31 cellular contexts compared by ENCODE assay signal in genomic region chr2:222888716-222889115, GRCh38.
"Had no signal": no experiment of that assay in that cellular context is flagged by ENCODE, and none has a peak within 500 bp of the region (broad histone marks: within the 10 kb centered on the region; RNA-seq: fewer than 3 reads in every experiment).

No MANE protein-coding gene starts in this region.

- H3K9ac ChIP-seq: neural progenitor cell, parathyroid adenoma had no signal

- H3K9me3 ChIP-seq: gastroesophageal sphincter, heart left ventricle, right lobe of liver, stomach, testis, tibial artery had no signal

- ATAC-seq: esophagus mucosa; gastroesophageal sphincter; heart left ventricle; left lobe of liver; naive thymus-derived CD4-positive, alpha-beta T cell; right lobe of liver had no signal

- H2AFZ ChIP-seq: hepatocyte, neural progenitor cell, parathyroid adenoma had no signal

- H3K9me3 Mint-ChIP-seq: nephron had no signal

- FAIRE-seq: kidney, small intestine had no signal

- H3K27me3 Mint-ChIP-seq: naive thymus-derived CD4-positive, alpha-beta T cell; progenitor cell of endocrine pancreas; type B pancreatic cell had no signal

- H3K4me2 ChIP-seq: hepatocyte, neural progenitor cell had no signal

- DNase-seq: dermis blood vessel endothelial cell; effector memory CD4-positive, alpha-beta T cell; foreskin fibroblast; heart left ventricle; kidney; mesendoderm; midbrain; naive thymus-derived CD4-positive, alpha-beta T cell; right lobe of liver; small intestine; stimulated activated CD4-positive, alpha-beta T cell treated with anti-CD3 and anti-CD28 coated beads, Interleukin-12 subunit alpha, Interleukin-12 subunit beta, amount 100 ng/mL, for 4 hours; stimulated activated CD4-positive, alpha-beta T cell treated with anti-CD3 and anti-CD28 coated beads, Interleukin-1b, Interleukin-23, amount 100 ng/mL, for 48 hours; stimulated activated CD4-positive, alpha-beta T cell treated with anti-CD3 and anti-CD28 coated beads, Interleukin-4, amount 100 ng/mL, for 1 hour; stimulated activated CD8-positive, alpha-beta memory T cell treated with anti-CD3 and anti-CD28 coated beads, Interleukin-4, amount 100 ng/mL, for 48 hours; stimulated activated naive CD4-positive, alpha-beta T cell; stomach; substantia nigra; testis; tibial artery had no signal

- H3K4me3 ChIP-seq: coronary artery, gastroesophageal sphincter, heart left ventricle, hepatocyte, lung, neural progenitor cell, right lobe of liver, stomach, testis, tibial artery had no signal

- H3K27me3 ChIP-seq: gastroesophageal sphincter, heart left ventricle, hepatocyte, neural progenitor cell, right lobe of liver, stomach, testis, tibial artery had no signal

- H3K27ac ChIP-seq: coronary artery, epithelial cell of prostate, gastroesophageal sphincter, hepatocyte, parathyroid adenoma, right lobe of liver, stomach, testis, tibial artery had no signal

- H3K36me3 ChIP-seq: gastroesophageal sphincter, heart left ventricle, neural progenitor cell, right lobe of liver, tibial artery had no signal

- H3K27ac Mint-ChIP-seq: naive thymus-derived CD4-positive, alpha-beta T cell; neural progenitor cell; progenitor cell of endocrine pancreas; type B pancreatic cell had no signal

- H3K4me3 Mint-ChIP-seq: naive thymus-derived CD4-positive, alpha-beta T cell; nephron; neural progenitor cell; type B pancreatic cell had no signal
